Comparison of ENCODE assay signal across 8 cellular contexts in the genomic region with DNA sequence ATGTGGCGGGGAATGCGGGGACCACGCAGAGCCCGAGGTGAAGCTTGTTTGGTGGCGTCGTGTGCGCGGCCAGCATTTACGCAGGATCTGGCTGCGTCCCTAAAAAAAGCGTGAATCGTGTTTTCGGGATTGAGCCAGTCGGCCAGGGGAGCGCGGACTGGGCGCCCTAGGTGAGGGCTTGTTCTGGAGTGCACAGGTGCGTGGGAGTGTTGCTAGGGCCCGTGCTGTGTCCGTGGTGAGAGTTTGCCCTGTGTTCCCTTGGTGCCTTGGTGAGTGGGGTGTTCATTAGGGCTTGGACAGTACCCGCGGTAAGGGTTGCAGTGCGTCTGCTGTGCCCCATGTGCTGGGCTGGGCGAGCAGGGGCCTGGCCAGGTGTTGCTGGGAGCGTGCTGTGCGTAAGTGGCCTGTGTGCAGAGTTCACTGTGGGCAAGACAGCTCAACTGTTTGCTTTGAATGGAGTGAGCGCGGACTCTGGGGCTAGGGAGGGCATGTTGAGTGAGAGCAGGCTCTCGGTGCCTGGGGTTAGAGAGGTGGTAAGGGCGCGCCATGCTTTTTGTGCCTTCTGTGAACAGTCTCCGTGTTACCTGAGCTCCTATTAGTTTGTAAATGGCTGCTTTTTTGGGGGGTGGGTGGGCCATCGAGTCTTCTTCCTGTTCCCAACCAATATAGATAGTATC. TPM values are rescaled to one million over a fixed set of nuclear protein-coding genes. Genes with fewer than 3 reads are reported as not detected.
DNase-seq lines count a peak whose midpoint lies in the region; ATAC-seq, FAIRE-seq and TF ChIP-seq lines count a peak whose summit lies in the region.

No MANE protein-coding gene starts in this region.

- no peaks in the 10 kb centered on the region for H3K9me3 Mint-ChIP-seq in activated T-helper 1 cell treated with anti-CD3 and anti-CD28 coated beads, Interleukin-12 subunit alpha, Interleukin-12 subunit beta, Interleukin-2, Interleukin-4 antibody, amounts not matched to agents 30 ng/mL and 10 ng/mL and 1 ng/mL, durations not matched to agents 14 hours and 24 hours and 36 hours

- peak; percentile 23 for ATAC-seq in Right ventricle myocardium inferior

- no peaks in the 10 kb centered on the region for H3K27me3 Mint-ChIP-seq in activated T-helper 1 cell treated with anti-CD3 and anti-CD28 coated beads, Interleukin-12 subunit alpha, Interleukin-12 subunit beta, Interleukin-2, Interleukin-4 antibody, amounts not matched to agents 30 ng/mL and 10 ng/mL and 1 ng/mL, durations not matched to agents 14 hours and 24 hours and 36 hours (ENCODE audit: insufficient read depth)

- peak overlapping the region; percentile 98 for H3K4me3 Mint-ChIP-seq in activated T-helper 1 cell treated with anti-CD3 and anti-CD28 coated beads, Interleukin-12 subunit alpha, Interleukin-12 subunit beta, Interleukin-2, Interleukin-4 antibody, amounts not matched to agents 30 ng/mL and 10 ng/mL and 1 ng/mL, durations not matched to agents 14 hours and 24 hours and 36 hours

- peak; percentile 80 for FAIRE-seq in GM12891 (lab: Jason Lieb, UNC)

- H3K36me3 Mint-ChIP-seq in activated T-helper 1 cell treated with anti-CD3 and anti-CD28 coated beads, Interleukin-12 subunit alpha, Interleukin-12 subunit beta, Interleukin-2, Interleukin-4 antibody, amounts not matched to agents 30 ng/mL and 10 ng/mL and 1 ng/mL, durations not matched to agents 14 hours and 24 hours and 36 hours (ENCODE audit: low read depth): peaks cover 11% of the 10 kb centered on the region

- H3K4me1 Mint-ChIP-seq in activated T-helper 1 cell treated with anti-CD3 and anti-CD28 coated beads, Interleukin-12 subunit alpha, Interleukin-12 subunit beta, Interleukin-2, Interleukin-4 antibody, amounts not matched to agents 30 ng/mL and 10 ng/mL and 1 ng/mL, durations not matched to agents 14 hours and 24 hours and 36 hours (ENCODE audit: low read depth): peaks cover 63% of the 10 kb centered on the region

- no peak for TF ChIP-seq POLR2A in GM12891 (IDR thresholded peaks at IDR 0.05; ENCODE audit: low read depth, low read length)

- intact Hi-C loops in activated T-helper 1 cell treated with anti-CD3 and anti-CD28 coated beads, Interleukin-12 subunit alpha, Interleukin-12 subunit beta, Interleukin-2, Interleukin-4 antibody, amounts not matched to agents 30 ng/mL and 10 ng/mL and 1 ng/mL, durations not matched to agents 14 hours and 24 hours and 36 hours (cut with micrococcal nuclease): loop anchor here (1.0 to 10.0 kb wide), 6 partner anchors 45 to 700 kb away; partner anchors contain the start of genes CD55, CR1L, PFKFB2 and YOD1
- intact Hi-C loops in Right ventricle myocardium inferior (cut with DNase I) (loop anchor here (5.0 kb wide), 1 partner anchor 45 kb away; no protein-coding TSS in a partner anchor), posterior vena cava (cut with DNase I) (no loop called here)

- H3K27ac Mint-ChIP-seq in activated T-helper 1 cell treated with anti-CD3 and anti-CD28 coated beads, Interleukin-12 subunit alpha, Interleukin-12 subunit beta, Interleukin-2, Interleukin-4 antibody, amounts not matched to agents 30 ng/mL and 10 ng/mL and 1 ng/mL, durations not matched to agents 14 hours and 24 hours and 36 hours: peak overlapping the region; percentile 95

- DNase-seq in GM12891 (ENCODE audit: insufficient read length, low spot score) (peak; percentile 16), HCEC 1CT (peak; percentile 6), NAMALWA (ENCODE audit: low spot score) (peak; percentile 51), Right ventricle myocardium inferior (ENCODE audit: missing footprints) (peak; percentile 75), posterior vena cava (ENCODE audit: low spot score) (peak; percentile 69), MV-4-11 (lab: John Stamatoyannopoulos, UW) (no peak), occipital lobe (lab: John Stamatoyannopoulos, UW) (no peak)
- no peak for DNase-seq in activated T-helper 1 cell treated with anti-CD3 and anti-CD28 coated beads, Interleukin-12 subunit alpha, Interleukin-12 subunit beta, Interleukin-2, Interleukin-4 antibody, amounts not matched to agents 30 ng/mL and 10 ng/mL and 1 ng/mL, durations not matched to agents 14 hours and 24 hours and 36 hours (ENCODE audit: low spot score)

TF ChIP-seq in GM12891, 5 proteins besides CTCF, POLR2A, EP300 and RAD21:
- TF ChIP-seq POLR2AphosphoS5 (IDR thresholded peaks at IDR 0.05; ENCODE audit: low read depth, low read length): no peak

RNA-seq across cellular contexts. Expression of gene CD46, which starts 0.7 kb away (rescaled TPM):
- polyA plus RNA-seq in GM12891 (2012; ENCODE audit: low read depth, missing spikeins): 43.4 TPM
- total RNA-seq in activated T-helper 1 cell treated with anti-CD3 and anti-CD28 coated beads, Interleukin-12 subunit alpha, Interleukin-12 subunit beta, Interleukin-2, Interleukin-4 antibody, amounts not matched to agents 30 ng/mL and 10 ng/mL and 1 ng/mL, durations not matched to agents 14 hours and 24 hours and 36 hours: 101 and 105 TPM in 2 replicates
- total RNA-seq in Right ventricle myocardium inferior (95.7 TPM), posterior vena cava (100 to 1,000 TPM; 129 to 165 TPM), occipital lobe (146 TPM)

Comparison
In these comparisons a context has a peak if more than half of its experiments do, and no peak if none do; other contexts are left out.
1. DNase-seq: peak in GM12891 (single experiment), HCEC 1CT (single experiment), NAMALWA (single experiment), Right ventricle myocardium inferior (single experiment) and posterior vena cava (single experiment); none in activated T-helper 1 cell treated with anti-CD3 and anti-CD28 coated beads, Interleukin-12 subunit alpha, Interleukin-12 subunit beta, Interleukin-2, Interleukin-4 antibody, amounts not matched to agents 30 ng/mL and 10 ng/mL and 1 ng/mL, durations not matched to agents 14 hours and 24 hours and 36 hours (single experiment), MV-4-11 (single experiment) and occipital lobe (single experiment).
2. intact Hi-C loops: an anchor here in activated T-helper 1 cell treated with anti-CD3 and anti-CD28 coated beads, Interleukin-12 subunit alpha, Interleukin-12 subunit beta, Interleukin-2, Interleukin-4 antibody, amounts not matched to agents 30 ng/mL and 10 ng/mL and 1 ng/mL, durations not matched to agents 14 hours and 24 hours and 36 hours (1.0 to 10.0 kb wide) and Right ventricle myocardium inferior (5.0 kb wide); none called in posterior vena cava.